Comparison of ENCODE assay signal across 20 cellular contexts in genomic region chr10:7405637-7406036, GRCh38. TPM values are rescaled to one million over a fixed set of nuclear protein-coding genes. Genes with fewer than 3 reads are reported as not detected.
A peak's percentile ranks its signal among the peaks of the same experiment; 100 is the strongest.
DNase-seq lines count a peak whose midpoint lies in the region; ATAC-seq, FAIRE-seq and TF ChIP-seq lines count a peak whose summit lies in the region.
"Had no signal": no experiment of that assay in that cellular context is flagged by ENCODE, and none has a peak within 500 bp of the region (broad histone marks: within the 10 kb centered on the region; RNA-seq: fewer than 3 reads in every experiment).

No MANE protein-coding gene starts in this region.

- CTCF ChIA-PET in K562 (lab: Yijun Ruan, JAX; ENCODE audit: low intra/inter-chr PET ratio) = no interaction called here

- intact Hi-C loops in activated CD4-positive, alpha-beta T cell treated with anti-CD3 and anti-CD28 coated beads, Interleukin-2, amount 10 ng/mL, durations not matched to agents 24 days and 14 days (cut with micrococcal nuclease) = no loop called here
- intact Hi-C loops in K562 (cut with micrococcal nuclease) = loop anchor here (5.0 to 10.0 kb wide), 2 partner anchors 91 to 283 kb away; no protein-coding TSS in a partner anchor
- intact Hi-C loops in psoas muscle (cut with DNase I) = loop anchor here in 1 of 2 donors (5.0 kb wide), 1 partner anchor 143 kb away; no protein-coding TSS in a partner anchor

- H3K79me2 ChIP-seq in K562 (ENCODE audit: control insufficient read depth, insufficient read depth, low read length) = peaks cover 98% of the 10 kb centered on the region

- H3K27ac ChIP-seq in K562 (ENCODE audit: extremely low read depth, low read depth, low read length) (no peak overlapping the region; the same call in 2 of the 3 replicates), psoas muscle (peak overlapping the region; percentile 12)
- H3K27ac ChIP-seq: lower lobe of right lung, upper lobe of left lung had no signal

- TF ChIP-seq RAD21 in K562 (CRISPR knock-in tag; conservative IDR thresholded peaks at IDR 0.05 in 1 of 2, IDR thresholded peaks at IDR 0.05 in 1 of 2) = no peak

- H3K4me2 ChIP-seq in K562 (ENCODE audit: insufficient read depth, low read length) = no peak overlapping the region

- no peaks in the 10 kb centered on the region for H3K9me3 Mint-ChIP-seq in activated CD4-positive, alpha-beta T cell treated with anti-CD3 and anti-CD28 coated beads, Interleukin-2, amount 10 ng/mL, durations not matched to agents 24 days and 14 days

- peak overlapping the region; percentile 72 for H3K27ac Mint-ChIP-seq in activated CD4-positive, alpha-beta T cell treated with anti-CD3 and anti-CD28 coated beads, Interleukin-2, amount 10 ng/mL, durations not matched to agents 24 days and 14 days

- no peak overlapping the region for H3K9ac ChIP-seq in K562 (ENCODE audit: insufficient read depth in 1 of 2, low read depth in 2 of 2, low read length in 2 of 2)

- peaks cover 34% of the 10 kb centered on the region for H3K36me3 Mint-ChIP-seq in activated CD4-positive, alpha-beta T cell treated with anti-CD3 and anti-CD28 coated beads, Interleukin-2, amount 10 ng/mL, durations not matched to agents 24 days and 14 days (ENCODE audit: low read depth)

- no peak for FAIRE-seq in K562 (lab: Jason Lieb, UNC)
- FAIRE-seq: astrocyte, GM19239 had no signal

- H3K4me1 Mint-ChIP-seq in activated CD4-positive, alpha-beta T cell treated with anti-CD3 and anti-CD28 coated beads, Interleukin-2, amount 10 ng/mL, durations not matched to agents 24 days and 14 days = peaks cover 36% of the 10 kb centered on the region

- no peak overlapping the region for H2AFZ ChIP-seq in K562 (ENCODE audit: low read depth, low read length)

- no peak for TF ChIP-seq CTCF in NB4 (IDR thresholded peaks at IDR 0.05; ENCODE audit: low read depth, low read length)
- no peak for TF ChIP-seq CTCF in K562 (IDR thresholded peaks at IDR 0.05 in 2 of 3, conservative IDR thresholded peaks at IDR 0.05 in 1 of 3; ENCODE audit: insufficient read depth in 2 of 3, low read depth in 1 of 3, low read length in 3 of 3)
- no peak for TF ChIP-seq CTCF in psoas muscle (IDR thresholded peaks at IDR 0.05)
- TF ChIP-seq CTCF in GM20000 (IDR thresholded peaks at IDR 0.05; ENCODE audit: extremely low read depth, missing control alignments) = no peak

- DNase-seq in activated CD4-positive, alpha-beta T cell treated with anti-CD3 and anti-CD28 coated beads, Interleukin-2, amount 10 ng/mL, durations not matched to agents 24 days and 14 days = no peak
- DNase-seq in activated CD4-positive, alpha-beta T cell treated with anti-CD3 and anti-CD28 coated beads for 1 hour = no peak
- DNase-seq in NB4 (ENCODE audit: low read depth) (peak; percentile 30), K562 (ENCODE audit: extremely low read depth in 1 of 4, low spot score in 3 of 4) (peak; percentile 54 to 69 (median 59)), psoas muscle (no peak), GM20000 (ENCODE audit: low spot score) (no peak), HuH-7.5 (ENCODE audit: low spot score) (no peak), SKM-1 (lab: John Stamatoyannopoulos, UW; ENCODE audit: unreplicated experiment) (no peak)
- DNase-seq: 8988T; activated CD4-positive, CD25-positive, alpha-beta regulatory T cell treated with anti-CD3 and anti-CD28 coated beads, Interleukin-2, amount 50 U/mL, for 72 hours; CD4-positive, alpha-beta memory T cell; GDM1; lower lobe of right lung; NCI-H1105; NCI-H226; stimulated activated CD4-positive, alpha-beta T cell treated with anti-CD3 and anti-CD28 coated beads, Interleukin-4, amount 100 ng/mL, for 24 hours; upper lobe of left lung had no signal

- H3K9me3 ChIP-seq in K562 (replicated peaks; ENCODE audit: control insufficient read depth, insufficient read depth, low read depth, low read length) (no peaks in the 10 kb centered on the region), psoas muscle (no peaks in the 10 kb centered on the region)
- H3K9me3 ChIP-seq: lower lobe of right lung, upper lobe of left lung had no signal

- WGBS in K562 (ENCODE audit: insufficient coverage, low coverage, missing lambda C conversion rate) = 32% methylated on average over 3 of the region's 4 CpGs
- WGBS in psoas muscle, 3 donors = 21 to 53% (median 41%) methylated on average over 2 to 4 of the region's 4 CpGs

- H3K9me1 ChIP-seq in K562 (ENCODE audit: control insufficient read depth, insufficient read depth, low read length) = no peaks in the 10 kb centered on the region

- BruUV-seq in K562 (replicated peaks; lab: Mats Ljungman, UMichigan) = no TSS peak

- H3K36me3 ChIP-seq in K562 (ENCODE audit: control insufficient read depth, insufficient read depth, low read length) (peaks cover 8% of the 10 kb centered on the region), psoas muscle (ENCODE audit: insufficient read depth in 1 of 2, low read depth in 1 of 2) (no peaks in the 10 kb centered on the region)
- H3K36me3 ChIP-seq: lower lobe of right lung, upper lobe of left lung had no signal

- TF ChIP-seq POLR2A in NB4 (IDR thresholded peaks at IDR 0.05; ENCODE audit: extremely low read depth, insufficient read length) (no peak), K562 (conservative IDR thresholded peaks at IDR 0.05) (no peak)

- ATAC-seq in K562 (no peak), psoas muscle (no peak)
- ATAC-seq: lower lobe of right lung, sciatic nerve had no signal

- H3K4me3 Mint-ChIP-seq in activated CD4-positive, alpha-beta T cell treated with anti-CD3 and anti-CD28 coated beads, Interleukin-2, amount 10 ng/mL, durations not matched to agents 24 days and 14 days = peak overlapping the region; percentile 55

- H3K4me3 ChIP-seq in NB4 (ENCODE audit: low read depth, low read length) (no peak overlapping the region), K562 (no peak overlapping the region), psoas muscle (no peak overlapping the region)
- H3K4me3 ChIP-seq: lower lobe of right lung, upper lobe of left lung had no signal

- H3K27me3 ChIP-seq in K562 (ENCODE audit: control insufficient read depth in 2 of 2, insufficient read depth in 2 of 2, low read length in 2 of 2) = no peaks in the 10 kb centered on the region
- H3K27me3 ChIP-seq in psoas muscle (ENCODE audit: insufficient read depth in 3 of 3, low read length in 2 of 3) = no peaks in the 10 kb centered on the region

- H4K20me1 ChIP-seq in K562 (replicated peaks; ENCODE audit: control insufficient read depth, insufficient read depth, low read length) = peaks cover 15% of the 10 kb centered on the region; the same call in 1 of the 2 replicates

- H3K4me1 ChIP-seq in K562 (replicated peaks in 1 of 2; ENCODE audit: control insufficient read depth in 2 of 2, insufficient read depth in 2 of 2, low read length in 2 of 2) (peaks cover 24 to 31% of the 10 kb centered on the region in 2 experiments), psoas muscle (peaks cover 24% of the 10 kb centered on the region)

- in situ Hi-C loops in K562 (cut with MboI) = loop anchor here (5.0 to 25.0 kb wide), 3 partner anchors 141 to 718 kb away; no protein-coding TSS in a partner anchor

- TF ChIP-seq EP300 in K562 (IDR thresholded peaks at IDR 0.05; ENCODE audit: low read length) = no peak; the same call in 1 of the 2 replicates

- POLR2A ChIA-PET in K562 (lab: Yijun Ruan, JAX) = no interaction called here

- H3K27me3 Mint-ChIP-seq in activated CD4-positive, alpha-beta T cell treated with anti-CD3 and anti-CD28 coated beads, Interleukin-2, amount 10 ng/mL, durations not matched to agents 24 days and 14 days = no peaks in the 10 kb centered on the region
- H3K27me3 Mint-ChIP-seq: CD4-positive, alpha-beta memory T cell had no signal

TF ChIP-seq in K562, 482 proteins besides CTCF, POLR2A, EP300 and RAD21 (continues in another document):
- peak; percentile 20; the same call in 1 of the 2 replicates for TF ChIP-seq TAL1 (IDR thresholded peaks at IDR 0.05)
- no peak for TF ChIP-seq NR3C1 (CRISPR knock-in tag; IDR thresholded peaks at IDR 0.05)
- TF ChIP-seq FOSL1 (tag; conservative IDR thresholded peaks at IDR 0.05) = peak; percentile 72
- peak; percentile 23 for TF ChIP-seq DACH1 (IDR thresholded peaks at IDR 0.05; ENCODE audit: partially characterized antibody)
- TF ChIP-seq CTBP1 (IDR thresholded peaks at IDR 0.05; ENCODE audit: borderline replicate concordance) = 0 out of 2 replicates have a peak, but pooled peaks have one; percentile 41
- peak; percentile 63 for TF ChIP-seq ARID1B (IDR thresholded peaks at IDR 0.05)
- no peak for TF ChIP-seq ZNF740 (CRISPR knock-in tag; IDR thresholded peaks at IDR 0.05)
- peak in 1 of 2 experiments; percentile 34; a peak in 1 of 4 replicates for TF ChIP-seq ZNF740 (tag; IDR thresholded peaks at IDR 0.05)
- no peak for TF ChIP-seq ZNF324 (CRISPR knock-in tag; IDR thresholded peaks at IDR 0.05)

RNA-seq across cellular contexts. Expression of gene SFMBT2, which starts 5.2 kb away (rescaled TPM):
- 24.9 TPM in 2 replicates for total RNA-seq in activated CD4-positive, alpha-beta T cell treated with anti-CD3 and anti-CD28 coated beads, Interleukin-2, amount 10 ng/mL, durations not matched to agents 24 days and 14 days
- total RNA-seq in K562 (2011; cell fraction: chromatin; rRNA removed; ENCODE audit: low replicate concordance) = 51.8 and 114 TPM in 2 replicates
- 23.8 and 29.5 TPM in 2 replicates for total RNA-seq in K562 (2011; cell fraction: nucleolus; rRNA removed)
- total RNA-seq in K562 (2011; cell fraction: nucleoplasm; rRNA removed) = 50.7 and 67.7 TPM in 2 replicates
- 5.2 and 6.4 TPM in 2 replicates for total RNA-seq in K562 (2014; rRNA removed)
- 9.6 and 9.9 TPM in 2 replicates for total RNA-seq in K562 (2014; rRNA removed; fragmentation: Illumina TruSeq; extraction: Trizol)
- total RNA-seq in K562 (2015; rRNA removed; fragmentation: Illumina TruSeq; extraction: Trizol) = 7.3 and 7.6 TPM in 2 replicates
- 12.1 and 13.6 TPM in 2 replicates for total RNA-seq in K562 (2021)
- 8.4 and 10.0 TPM in 2 replicates for polyA plus RNA-seq in K562 (2011; rRNA removed)
- polyA plus RNA-seq in K562 (2011; cell fraction: cytosol; rRNA removed) = 4.1 and 7.4 TPM in 2 replicates
- polyA plus RNA-seq in K562 (2011; cell fraction: nucleus; rRNA removed) = 23.9 and 27.9 TPM in 2 replicates
- 5.0 and 6.9 TPM in 2 replicates for polyA plus RNA-seq in K562 (2012)
- polyA plus RNA-seq in K562 (2014; fragmentation: Illumina TruSeq; extraction: Trizol) = 7.8 and 9.2 TPM in 2 replicates
- polyA plus RNA-seq in K562 (2014; fragmentation: Nextera tagmentation; extraction: Ambion mirVana) = 1 to 10 TPM; 1.2 TPM
- 6.2 and 6.5 TPM in 2 replicates for polyA plus RNA-seq in K562 (2014; rRNA removed)
- polyA minus RNA-seq in K562 (2011; rRNA and poly(A)+ RNA removed) = 17.7 and 30.0 TPM in 2 replicates
- polyA minus RNA-seq in K562 (2011; cell fraction: cytosol; rRNA and poly(A)+ RNA removed) = 8.5 and 9.5 TPM in 2 replicates
- polyA minus RNA-seq in K562 (2011; cell fraction: nucleus; rRNA and poly(A)+ RNA removed) = 18.8 and 35.8 TPM in 2 replicates
- total RNA-seq in psoas muscle = 1 to 10 TPM; 3.0 to 8.2 (median 5.0) TPM
- polyA plus RNA-seq in psoas muscle = under 1 TPM; 0.53 to 0.87 (median 0.59) TPM

Comparison
In these comparisons a context has a peak if more than half of its experiments do, and no peak if none do; other contexts are left out.
1. DNase-seq: peak in NB4 (single experiment) and K562 (4 of 4); none in activated CD4-positive, alpha-beta T cell treated with anti-CD3 and anti-CD28 coated beads, Interleukin-2, amount 10 ng/mL, durations not matched to agents 24 days and 14 days (single experiment), activated CD4-positive, alpha-beta T cell treated with anti-CD3 and anti-CD28 coated beads for 1 hour (single experiment), psoas muscle (0 of 2), GM20000 (single experiment), HuH-7.5 (single experiment) and SKM-1 (single experiment).